Comparison of ENCODE assay signal across 10 cellular contexts in the genomic region with DNA sequence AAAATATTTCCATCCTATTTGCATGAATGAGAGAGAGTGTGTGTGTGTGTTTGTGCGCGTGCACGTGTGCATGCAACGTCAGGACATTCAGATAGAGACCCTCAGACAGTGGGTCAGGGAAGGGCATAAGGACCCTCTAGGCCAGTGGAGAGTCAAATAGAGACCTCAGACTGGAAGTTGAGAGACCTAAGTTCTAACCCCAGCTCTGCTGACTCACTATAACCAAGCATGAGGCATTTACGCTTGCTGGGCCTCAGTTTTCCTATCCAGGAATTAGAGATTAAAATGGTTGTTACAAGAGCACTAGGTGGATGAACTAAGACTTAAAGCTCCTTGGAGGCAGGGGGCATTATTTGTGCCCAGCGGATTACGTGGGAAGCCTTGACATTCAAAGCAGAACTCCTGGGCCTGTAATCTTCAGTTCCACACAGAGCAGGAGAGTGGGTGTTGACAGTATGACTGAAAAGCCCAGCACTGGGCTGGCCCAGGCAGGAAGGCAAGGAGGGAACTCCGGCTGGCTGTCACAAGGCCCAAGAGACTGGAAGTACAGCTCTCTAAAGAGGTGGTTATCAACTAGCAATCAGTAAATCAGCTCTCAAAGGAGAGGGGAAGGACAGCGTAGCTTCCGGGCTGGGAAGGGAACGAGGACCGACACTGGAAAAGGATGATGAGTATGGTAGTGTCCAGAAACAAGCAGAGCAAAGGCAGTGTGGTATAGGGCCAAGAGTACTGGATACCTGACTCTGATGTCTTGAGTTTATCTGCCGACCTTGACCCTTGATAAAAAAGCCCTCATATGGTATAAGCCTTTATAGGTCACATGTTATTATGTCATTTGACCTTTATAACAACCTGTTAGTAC. TPM values are rescaled to one million over a fixed set of nuclear protein-coding genes. Genes with fewer than 3 reads are reported as not detected.
DNase-seq lines count a peak whose midpoint lies in the region; ATAC-seq and TF ChIP-seq lines count a peak whose summit lies in the region.
"Had no signal": no experiment of that assay in that cellular context is flagged by ENCODE, and none has a peak within 500 bp of the region (broad histone marks: within the 10 kb centered on the region; RNA-seq: fewer than 3 reads in every experiment).

No MANE protein-coding gene starts in this region.

- CTCF ChIA-PET in T-cell (lab: Charles Lee), result interaction anchor here (0.5 to 1.3 kb wide), 5 partner anchors 8 to 249 kb away, joined by 3 to 4 read pairs (median 3); no protein-coding TSS in a partner anchor

- H3K9me3 Mint-ChIP-seq in T-cell (no peaks in the 10 kb centered on the region), nephron progenitor cell (no peaks in the 10 kb centered on the region)

- peaks cover 73 to 87% (median 73%) of the 10 kb centered on the region in 3 donors for H3K4me1 Mint-ChIP-seq in T-cell
- H3K4me1 Mint-ChIP-seq in nephron progenitor cell, result peaks cover 25% of the 10 kb centered on the region

- no peak overlapping the region for H3K4me3 ChIP-seq in dorsolateral prefrontal cortex
- H3K4me3 ChIP-seq in prostate gland, result no peak overlapping the region

- peaks cover 0 to 6% of the 10 kb centered on the region in 2 donors for H3K36me3 ChIP-seq in prostate gland

- POLR2A ChIA-PET in T-cell (lab: Charles Lee), result interaction anchor here in 1 of 2 donors (0.6 kb wide), 2 partner anchors 181 to 241 kb away, joined by 3 read pairs; no protein-coding TSS in a partner anchor

- H3K27me3 ChIP-seq in dorsolateral prefrontal cortex (no peaks in the 10 kb centered on the region), prostate gland (replicated peaks; ENCODE audit: insufficient read depth) (no peaks in the 10 kb centered on the region)
- H3K27me3 ChIP-seq: foreskin keratinocyte had no signal

- 70% methylated on average over 12 of the region's 13 CpGs for WGBS in prostate gland

- ATAC-seq in T-cell (replicated peaks in 1 of 4) (peak in 1 of 4 experiments; percentile 31), HG02981 (IDR thresholded peaks at IDR 0.05; ENCODE audit: unreplicated experiment) (no peak)
- ATAC-seq: foreskin keratinocyte had no signal

- H3K27ac ChIP-seq in dorsolateral prefrontal cortex (peak overlapping the region in 56 of 59 donors; percentile 5 to 100 (median 90)), prostate gland (no peak overlapping the region)
- H3K27ac ChIP-seq: foreskin keratinocyte had no signal

- H3K27me3 Mint-ChIP-seq in T-cell (no peaks in the 10 kb centered on the region), nephron progenitor cell (ENCODE audit: low read depth, poor library complexity) (no peaks in the 10 kb centered on the region)

- H3K27ac Mint-ChIP-seq in T-cell (peak overlapping the region; percentile 90 to 94), nephron progenitor cell (peak overlapping the region; percentile 91)

- intact Hi-C loops in dorsolateral prefrontal cortex (cut with DNase I), result loop anchor here in 1 of 2 donors (10.0 kb wide), 1 partner anchor 377 kb away; no protein-coding TSS in a partner anchor
- intact Hi-C loops in prostate gland (cut with DNase I), result no loop called here

- no peak for TF ChIP-seq POLR2A in prostate gland (IDR thresholded peaks at IDR 0.05)

- H3K4me3 Mint-ChIP-seq in T-cell (peak overlapping the region in 1 of 3 donors; percentile 89), nephron progenitor cell (no peak overlapping the region)

- TF ChIP-seq CTCF in dorsolateral prefrontal cortex (IDR thresholded peaks at IDR 0.05 in 54 of 56, conservative IDR thresholded peaks at IDR 0.05 in 2 of 56; ENCODE audit: low read depth in 1 of 56, partially characterized antibody in 56 of 56) (no peak), nephron progenitor cell (IDR thresholded peaks at IDR 0.05) (no peak), prostate gland (IDR thresholded peaks at IDR 0.05) (no peak)

- H3K9me3 ChIP-seq in prostate gland, result no peaks in the 10 kb centered on the region

- H3K36me3 Mint-ChIP-seq in T-cell, result peaks cover 48% of the 10 kb centered on the region
- peaks cover 48% of the 10 kb centered on the region for H3K36me3 Mint-ChIP-seq in nephron progenitor cell (ENCODE audit: low read depth)

- H3K4me1 ChIP-seq in prostate gland (replicated peaks), result no peaks in the 10 kb centered on the region

- DNase-seq in GF-D8 (lab: John Stamatoyannopoulos, UW) (peak; percentile 10), T-cell (no peak), dorsolateral prefrontal cortex (no peak), nephron progenitor cell (no peak), NAMALWA (ENCODE audit: low spot score) (no peak), prostate gland (ENCODE audit: low spot score) (no peak), NCI-H69 (lab: John Stamatoyannopoulos, UW) (no peak)
- DNase-seq: DMS79 treated with DMSO at 0.1 percent for 48 hours, foreskin keratinocyte had no signal

RNA-seq across cellular contexts. Expression of gene RHOG, which starts 9.2 kb away (rescaled TPM):
- 100 to 1,000 TPM in 4 of 5 donors, 10 to 100 TPM in 1; 88.1 to 108 (median 106) TPM for total RNA-seq in T-cell
- 100 to 1,000 TPM in 1 of 120 experiments, 10 to 100 TPM in 119; 13.0 to 131 (median 35.8) TPM for total RNA-seq in dorsolateral prefrontal cortex
- 10 to 100 TPM; 41.1 to 56.4 TPM for total RNA-seq in prostate gland

RNA-seq across cellular contexts. Expression of gene PGAP2, which starts 23.2 kb away (rescaled TPM):
- total RNA-seq in T-cell (10 to 100 TPM; 22.5 to 28.2 (median 24.6) TPM), dorsolateral prefrontal cortex (10 to 100 TPM; 15.7 to 52.0 (median 29.4) TPM), prostate gland (10 to 100 TPM; 26.6 to 33.5 TPM)

RNA-seq across cellular contexts. Expression of gene STIM1, which starts 23.9 kb away (rescaled TPM):
- total RNA-seq in T-cell, result 100 to 1,000 TPM in 2 of 5 donors, 10 to 100 TPM in 3; 87.6 to 139 (median 94.5) TPM
- 10 to 100 TPM; 40.9 to 92.8 (median 69.6) TPM for total RNA-seq in dorsolateral prefrontal cortex
- 10 to 100 TPM; 34.1 to 65.0 TPM for total RNA-seq in prostate gland

RNA-seq across cellular contexts. Expression of gene NUP98, which starts 34.3 kb away (rescaled TPM):
- total RNA-seq in T-cell (100 to 1,000 TPM in 3 of 5 donors, 10 to 100 TPM in 2; 89.1 to 105 (median 102) TPM), dorsolateral prefrontal cortex (10 to 100 TPM; 40.2 to 80.3 (median 56.5) TPM), prostate gland (100 to 1,000 TPM; 127 to 136 TPM)

Comparison
In these comparisons a context has a peak if more than half of its experiments do, and no peak if none do; other contexts are left out.
1. H3K27ac ChIP-seq: peak in dorsolateral prefrontal cortex (56 of 59); none in prostate gland (0 of 2).